ENCODE assay signal across 8 cellular contexts in the genomic region with DNA sequence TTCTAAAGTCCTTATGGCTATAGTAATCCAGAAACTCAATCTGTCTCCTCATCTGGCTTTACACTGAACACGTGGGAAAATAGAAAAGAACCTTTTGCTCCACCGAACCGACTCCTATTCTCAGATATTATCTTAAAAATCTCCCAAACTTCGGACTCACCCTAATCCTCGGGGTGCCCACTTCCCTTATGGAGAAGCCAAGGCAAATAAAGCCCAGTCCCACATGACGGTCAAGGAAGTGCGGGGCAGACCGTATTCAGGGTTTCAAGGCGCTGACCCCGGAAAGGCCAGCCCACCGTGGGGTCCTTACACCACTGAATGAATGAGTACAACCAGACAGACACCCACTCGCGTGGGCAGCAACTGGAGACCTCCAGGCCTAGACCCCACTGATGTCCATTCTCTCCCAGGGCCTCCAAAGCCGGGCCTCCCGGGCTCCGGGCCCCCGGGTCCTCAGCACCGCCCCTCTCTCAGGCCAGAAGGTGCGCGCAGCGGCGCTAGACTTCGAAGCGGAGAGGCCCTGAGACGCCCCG. TPM values are rescaled to one million over a fixed set of nuclear protein-coding genes. Genes with fewer than 3 reads are reported as not detected.
DNase-seq lines count a peak whose midpoint lies in the region; ATAC-seq, FAIRE-seq and TF ChIP-seq lines count a peak whose summit lies in the region.

No MANE protein-coding gene starts in this region.

- ATAC-seq in GM21723 (IDR thresholded peaks at IDR 0.05; ENCODE audit: unreplicated experiment): peak; percentile 25
- no peak for ATAC-seq in thoracic aorta (ENCODE audit: insufficient number of reproducible peaks, low FRiP score, low read depth)

- peak overlapping the region; percentile 86 for H2AFZ ChIP-seq in astrocyte (ENCODE audit: low read depth, low read length)

- no peak for TF ChIP-seq CTCF in GM06990 (IDR thresholded peaks at IDR 0.05; ENCODE audit: insufficient read depth, low read length, poor library complexity, severe bottlenecking)
- no peak for TF ChIP-seq CTCF in astrocyte (IDR thresholded peaks at IDR 0.05; ENCODE audit: insufficient read depth, low read depth, low read length)
- no peak for TF ChIP-seq CTCF in kidney epithelial cell (IDR thresholded peaks at IDR 0.05; ENCODE audit: insufficient read depth, low read length, poor library complexity, severe bottlenecking)
- TF ChIP-seq CTCF in thoracic aorta (IDR thresholded peaks at IDR 0.05): no peak

- H4K20me1 ChIP-seq in astrocyte (ENCODE audit: insufficient read depth, low read length): peaks cover 45% of the 10 kb centered on the region

- H3K4me2 ChIP-seq in astrocyte (ENCODE audit: low read length): peak overlapping the region; percentile 96

- peaks cover 8% of the 10 kb centered on the region for H3K4me1 Mint-ChIP-seq in astrocyte (ENCODE audit: low read depth, unreplicated experiment)

- no peaks in the 10 kb centered on the region for H3K27me3 Mint-ChIP-seq in astrocyte (ENCODE audit: low read depth, unreplicated experiment)

- no peaks in the 10 kb centered on the region for H3K27me3 ChIP-seq in GM06990 (replicated peaks; ENCODE audit: control insufficient read depth, insufficient read depth, low read length)
- H3K27me3 ChIP-seq in astrocyte (ENCODE audit: insufficient read depth, low read length): no peaks in the 10 kb centered on the region
- no peaks in the 10 kb centered on the region for H3K27me3 ChIP-seq in kidney epithelial cell (ENCODE audit: control insufficient read depth, insufficient read depth, low read length)
- H3K27me3 ChIP-seq in thoracic aorta (replicated peaks; ENCODE audit: insufficient read depth): no peaks in the 10 kb centered on the region

- peak overlapping the region; percentile 99 for H3K4me3 Mint-ChIP-seq in astrocyte (ENCODE audit: unreplicated experiment)

- peak overlapping the region; percentile 98 for H3K27ac Mint-ChIP-seq in astrocyte (ENCODE audit: unreplicated experiment)

- H3K4me3 ChIP-seq in GM06990 (replicated peaks; ENCODE audit: low read depth, low read length) (peak overlapping the region; percentile 83), astrocyte (ENCODE audit: insufficient read depth, low read depth, low read length) (peak overlapping the region; percentile 92), kidney epithelial cell (ENCODE audit: low read depth, low read length) (peak overlapping the region; percentile 100), thoracic aorta (peak overlapping the region; percentile 94)

- DNase-seq in GM06990 (ENCODE audit: extremely low read depth, insufficient read length) (no peak), astrocyte (ENCODE audit: low read depth) (no peak), kidney epithelial cell (ENCODE audit: low read depth) (no peak), thoracic aorta (ENCODE audit: low spot score) (no peak), GF-D8 (lab: John Stamatoyannopoulos, UW) (no peak), medulla oblongata (ENCODE audit: extremely low spot score) (no peak)

- H3K4me1 ChIP-seq in astrocyte (ENCODE audit: insufficient read depth, low read length) (peaks cover 15% of the 10 kb centered on the region), thoracic aorta (ENCODE audit: control insufficient read depth in 1 of 2, low read depth in 2 of 2) (peaks cover 17 to 27% of the 10 kb centered on the region in 2 donors)

- H3K9ac ChIP-seq in astrocyte (ENCODE audit: low read length): peak overlapping the region; percentile 97

- H3K27ac ChIP-seq in astrocyte (ENCODE audit: low read depth, low read length) (peak overlapping the region; percentile 93), thoracic aorta (peak overlapping the region; percentile 89 to 93)

- no peaks in the 10 kb centered on the region for H3K36me3 ChIP-seq in GM06990 (ENCODE audit: control insufficient read depth, insufficient read depth, low read length)
- H3K36me3 ChIP-seq in astrocyte (ENCODE audit: insufficient read depth, low read length): peaks cover 14% of the 10 kb centered on the region
- no peaks in the 10 kb centered on the region for H3K36me3 ChIP-seq in kidney epithelial cell (ENCODE audit: control insufficient read depth, insufficient read depth, low read length)
- peaks cover 11% of the 10 kb centered on the region for H3K36me3 ChIP-seq in thoracic aorta

- H3K36me3 Mint-ChIP-seq in astrocyte (ENCODE audit: low read depth, unreplicated experiment): peaks cover 6% of the 10 kb centered on the region

- FAIRE-seq in astrocyte (lab: Jason Lieb, UNC): no peak

- no peak for TF ChIP-seq RAD21 in Ishikawa (IDR thresholded peaks at IDR 0.05; ENCODE audit: low read depth)

- TF ChIP-seq EP300 in Ishikawa (IDR thresholded peaks at IDR 0.05; ENCODE audit: borderline replicate concordance): no peak

- H3K9me3 ChIP-seq in astrocyte (ENCODE audit: insufficient read depth, low read depth, low read length) (no peaks in the 10 kb centered on the region), thoracic aorta (no peaks in the 10 kb centered on the region)

- H3K79me2 ChIP-seq in astrocyte (ENCODE audit: insufficient read depth, low read length): peaks cover 55% of the 10 kb centered on the region

- H3K9me3 Mint-ChIP-seq in astrocyte (ENCODE audit: unreplicated experiment): peaks cover 3% of the 10 kb centered on the region

TF ChIP-seq in Ishikawa, 13 proteins besides CTCF, POLR2A, EP300 and RAD21:
- TF ChIP-seq ZBTB7A (IDR thresholded peaks at IDR 0.05; ENCODE audit: low read depth): 0 out of 2 replicates have a peak, but pooled peaks have one; percentile 49
- no peak for TF ChIP-seq FOXM1 (IDR thresholded peaks at IDR 0.05; ENCODE audit: borderline replicate concordance, low read depth)
- TF ChIP-seq, protein P1, sequence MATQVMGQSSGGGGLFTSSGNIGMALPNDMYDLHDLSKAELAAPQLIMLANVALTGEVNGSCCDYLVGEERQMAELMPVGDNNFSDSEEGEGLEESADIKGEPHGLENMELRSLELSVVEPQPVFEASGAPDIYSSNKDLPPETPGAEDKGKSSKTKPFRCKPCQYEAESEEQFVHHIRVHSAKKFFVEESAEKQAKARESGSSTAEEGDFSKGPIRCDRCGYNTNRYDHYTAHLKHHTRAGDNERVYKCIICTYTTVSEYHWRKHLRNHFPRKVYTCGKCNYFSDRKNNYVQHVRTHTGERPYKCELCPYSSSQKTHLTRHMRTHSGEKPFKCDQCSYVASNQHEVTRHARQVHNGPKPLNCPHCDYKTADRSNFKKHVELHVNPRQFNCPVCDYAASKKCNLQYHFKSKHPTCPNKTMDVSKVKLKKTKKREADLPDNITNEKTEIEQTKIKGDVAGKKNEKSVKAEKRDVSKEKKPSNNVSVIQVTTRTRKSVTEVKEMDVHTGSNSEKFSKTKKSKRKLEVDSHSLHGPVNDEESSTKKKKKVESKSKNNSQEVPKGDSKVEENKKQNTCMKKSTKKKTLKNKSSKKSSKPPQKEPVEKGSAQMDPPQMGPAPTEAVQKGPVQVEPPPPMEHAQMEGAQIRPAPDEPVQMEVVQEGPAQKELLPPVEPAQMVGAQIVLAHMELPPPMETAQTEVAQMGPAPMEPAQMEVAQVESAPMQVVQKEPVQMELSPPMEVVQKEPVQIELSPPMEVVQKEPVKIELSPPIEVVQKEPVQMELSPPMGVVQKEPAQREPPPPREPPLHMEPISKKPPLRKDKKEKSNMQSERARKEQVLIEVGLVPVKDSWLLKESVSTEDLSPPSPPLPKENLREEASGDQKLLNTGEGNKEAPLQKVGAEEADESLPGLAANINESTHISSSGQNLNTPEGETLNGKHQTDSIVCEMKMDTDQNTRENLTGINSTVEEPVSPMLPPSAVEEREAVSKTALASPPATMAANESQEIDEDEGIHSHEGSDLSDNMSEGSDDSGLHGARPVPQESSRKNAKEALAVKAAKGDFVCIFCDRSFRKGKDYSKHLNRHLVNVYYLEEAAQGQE (IDR thresholded peaks at IDR 0.05; ENCODE audit: low read depth): no peak

RNA-seq across cellular contexts. Expression of gene NUP98, which starts 0.5 kb away (rescaled TPM):
- total RNA-seq in astrocyte: 81.2 and 84.2 TPM in 2 replicates
- total RNA-seq in kidney epithelial cell: 73.4 and 94.0 TPM in 2 replicates
- 100 to 1,000 TPM; 135 to 216 TPM for total RNA-seq in thoracic aorta

RNA-seq across cellular contexts. Expression of gene PGAP2, which starts 11.5 kb away (rescaled TPM):
- total RNA-seq in astrocyte: 22.4 and 22.5 TPM in 2 replicates
- total RNA-seq in kidney epithelial cell: 20.3 and 20.6 TPM in 2 replicates
- total RNA-seq in thoracic aorta: 10 to 100 TPM in 1 of 2 donors, 1 to 10 TPM in 1; 4.4 to 22.5 TPM

RNA-seq across cellular contexts. Expression of gene RHOG, which starts 43.9 kb away (rescaled TPM):
- total RNA-seq in astrocyte (54.5 and 54.7 TPM in 2 replicates), kidney epithelial cell (30.3 and 46.8 TPM in 2 replicates), thoracic aorta (10 to 100 TPM; 49.4 to 69.7 TPM)

RNA-seq across cellular contexts. Expression of gene STIM1, which starts 58.6 kb away (rescaled TPM):
- total RNA-seq in astrocyte (42.9 and 49.3 TPM in 2 replicates), kidney epithelial cell (25.4 and 35.3 TPM in 2 replicates), thoracic aorta (10 to 100 TPM; 53.8 to 63.0 TPM)
